In genomic region chr2:138475394-138475793, GRCh38 we compare ENCODE assay signal across 11 cellular contexts. TPM values are rescaled to one million over a fixed set of nuclear protein-coding genes. Genes with fewer than 3 reads are reported as not detected.
DNase-seq lines count a peak whose midpoint lies in the region; ATAC-seq and TF ChIP-seq lines count a peak whose summit lies in the region.
"Had no signal": no experiment of that assay in that cellular context is flagged by ENCODE, and none has a peak within 500 bp of the region (broad histone marks: within the 10 kb centered on the region; RNA-seq: fewer than 3 reads in every experiment).

No MANE protein-coding gene starts in this region.

- H3K4me2 ChIP-seq in hepatocyte, result peak overlapping the region; percentile 18

- no peaks in the 10 kb centered on the region for H3K4me1 Mint-ChIP-seq in T-helper 17 cell

- H3K27ac ChIP-seq in hepatocyte (no peak overlapping the region), ascending aorta (no peak overlapping the region), tibial nerve (no peak overlapping the region)

- H3K4me1 ChIP-seq in hepatocyte (ENCODE audit: insufficient read depth), result no peaks in the 10 kb centered on the region
- H3K4me1 ChIP-seq in ascending aorta, result no peaks in the 10 kb centered on the region
- H3K4me1 ChIP-seq in tibial nerve, result no peaks in the 10 kb centered on the region

- peaks cover 10% of the 10 kb centered on the region for H3K27me3 Mint-ChIP-seq in T-helper 17 cell

- TF ChIP-seq EP300 in tibial nerve (IDR thresholded peaks at IDR 0.05), result no peak

- H3K36me3 ChIP-seq in hepatocyte (replicated peaks; ENCODE audit: insufficient read depth, low read depth) (no peaks in the 10 kb centered on the region), ascending aorta (no peaks in the 10 kb centered on the region), tibial nerve (no peaks in the 10 kb centered on the region)

- H3K9me2 ChIP-seq in hepatocyte (replicated peaks; ENCODE audit: insufficient read depth), result no peaks in the 10 kb centered on the region

- H3K27me3 ChIP-seq in hepatocyte (no peaks in the 10 kb centered on the region), ascending aorta (no peaks in the 10 kb centered on the region), tibial nerve (no peaks in the 10 kb centered on the region)

- no peak overlapping the region for H2AFZ ChIP-seq in hepatocyte

- no peak overlapping the region for H3K4me3 Mint-ChIP-seq in T-helper 17 cell

- H3K79me2 ChIP-seq in hepatocyte, result no peaks in the 10 kb centered on the region

- no peak for TF ChIP-seq POLR2A in tibial nerve (IDR thresholded peaks at IDR 0.05)

- WGBS in hepatocyte (ENCODE audit: low lambda C conversion rate, missing lambda C conversion rate), result 30% methylated on average over 4 of the region's 4 CpGs
- WGBS in tibial nerve, 2 donors, result 57 to 78% methylated on average over 4 of the region's 4 CpGs

- ATAC-seq in GM18520 (IDR thresholded peaks at IDR 0.05; ENCODE audit: unreplicated experiment) (peak; percentile 90), GM21619 (IDR thresholded peaks at IDR 0.05; ENCODE audit: unreplicated experiment) (peak; percentile 85), HG03432 (IDR thresholded peaks at IDR 0.05; ENCODE audit: unreplicated experiment) (peak; percentile 88), T-helper 17 cell (no peak)

- H3K9me3 ChIP-seq in hepatocyte (ENCODE audit: low read depth) (no peaks in the 10 kb centered on the region), ascending aorta (no peaks in the 10 kb centered on the region), T-helper 17 cell (ENCODE audit: control insufficient read depth, low read length, poor library complexity, severe bottlenecking) (no peaks in the 10 kb centered on the region), tibial nerve (no peaks in the 10 kb centered on the region)

- intact Hi-C loops in ascending aorta (cut with DNase I), result no loop called here

- DNase-seq in hepatocyte (ENCODE audit: low spot score), result no peak
- DNase-seq in ascending aorta (ENCODE audit: low spot score in 2 of 2), result no peak
- no peak for DNase-seq in T-helper 9 cell
- DNase-seq in T-helper 17 cell, result no peak
- no peak for DNase-seq in tibial nerve (ENCODE audit: low spot score in 2 of 2)
- DNase-seq: activated CD4-positive, alpha-beta T cell treated with anti-CD3 and anti-CD28 coated beads, Interleukin-2, amount 50 U/mL, for 48 hours; posterior cingulate gyrus; stimulated activated CD8-positive, alpha-beta memory T cell treated with anti-CD3 and anti-CD28 coated beads, Interleukin-4, amount 100 ng/mL, for 48 hours had no signal

- H3K4me3 ChIP-seq in hepatocyte (no peak overlapping the region), ascending aorta (no peak overlapping the region), tibial nerve (no peak overlapping the region)

- H4K20me1 ChIP-seq in hepatocyte (ENCODE audit: insufficient read depth, poor library complexity, severe bottlenecking), result no peaks in the 10 kb centered on the region

- no peak overlapping the region for H3K27ac Mint-ChIP-seq in T-helper 17 cell

- no peak for TF ChIP-seq CTCF in hepatocyte (IDR thresholded peaks at IDR 0.05; ENCODE audit: poor library complexity)
- TF ChIP-seq CTCF in ascending aorta (IDR thresholded peaks at IDR 0.05), result no peak
- TF ChIP-seq CTCF in tibial nerve (IDR thresholded peaks at IDR 0.05), result no peak

- H3K36me3 Mint-ChIP-seq in T-helper 17 cell (ENCODE audit: low read depth), result no peaks in the 10 kb centered on the region

RNA-seq across cellular contexts. Expression of gene SPOPL, which starts 26.2 kb away (rescaled TPM):
- total RNA-seq in hepatocyte, result 28.0 and 37.0 TPM in 2 replicates
- polyA plus RNA-seq in hepatocyte, result 6.1 and 6.7 TPM in 2 replicates
- 9.0 TPM for total RNA-seq in ascending aorta
- 10 to 100 TPM; 13.5 to 22.0 TPM for total RNA-seq in T-helper 17 cell
- total RNA-seq in tibial nerve, result 10 to 100 TPM; 15.9 to 22.7 (median 16.6) TPM
